In the genomic region with DNA sequence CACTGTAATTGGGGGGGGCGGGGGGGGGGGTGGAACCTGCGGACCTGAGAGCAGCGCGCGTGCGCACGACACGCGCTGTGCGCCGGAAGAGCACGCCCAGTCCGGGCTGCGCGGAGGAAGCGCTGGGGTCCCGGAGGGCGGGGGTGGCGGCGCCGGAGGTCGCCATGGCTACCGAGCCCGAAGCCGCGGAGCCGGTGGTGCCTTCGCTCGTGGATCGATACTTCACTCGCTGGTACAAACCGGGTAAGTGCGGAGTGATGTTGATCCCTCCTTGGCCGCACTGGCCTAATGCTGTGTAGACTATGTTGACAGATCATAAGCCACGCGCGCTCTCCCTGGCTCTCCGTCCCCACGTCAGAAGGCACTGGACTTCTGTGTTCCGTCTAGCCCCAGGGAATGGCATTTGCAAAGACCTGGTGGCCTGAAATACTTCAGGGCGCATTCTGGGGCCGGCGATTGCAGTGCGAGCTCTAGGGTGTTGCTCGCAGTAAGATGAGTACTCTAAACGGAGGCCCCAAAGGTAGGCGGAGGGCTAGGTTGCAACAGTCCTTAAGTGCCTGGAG, we compare ENCODE assay signal across 8 cellular contexts. TPM values are rescaled to one million over a fixed set of nuclear protein-coding genes. Genes with fewer than 3 reads are reported as not detected.
DNase-seq lines count a peak whose midpoint lies in the region; ATAC-seq and TF ChIP-seq lines count a peak whose summit lies in the region.

A gene with protein sequence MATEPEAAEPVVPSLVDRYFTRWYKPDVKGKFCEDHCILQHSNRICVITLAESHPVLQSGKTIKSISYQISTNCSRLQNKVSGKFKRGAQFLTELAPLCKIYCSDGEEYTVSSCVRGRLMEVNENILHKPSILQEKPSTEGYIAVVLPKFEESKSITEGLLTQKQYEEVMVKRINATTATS (plus strand): TSS at position 78 of the 563 bp plus-strand sequence. CDS start 87 bp downstream, at position 165.

- H3K27ac Mint-ChIP-seq in activated naive CD4-positive, alpha-beta T cell treated with anti-CD3 and anti-CD28 coated beads for 36 hours = peak within 1 kb of the TSS; percentile 92

- no peak for TF ChIP-seq EP300 in gastroesophageal sphincter (IDR thresholded peaks at IDR 0.05)

- H3K4me2 ChIP-seq in GM23248 (ENCODE audit: unreplicated experiment) = peak within 1 kb of the TSS; percentile 82

- peak within 1 kb of the TSS; percentile 93 for H3K9ac ChIP-seq in GM23248

- intact Hi-C loops in activated naive CD4-positive, alpha-beta T cell treated with anti-CD3 and anti-CD28 coated beads for 36 hours (cut with micrococcal nuclease) = loop anchor here (1.0 to 5.0 kb wide), 10 partner anchors 48 to 1651 kb away; partner anchors contain the start of genes EPB41L4B, KLF4 and RAD23B

- H3K36me3 ChIP-seq in GM23248 (ENCODE audit: low read depth) (peaks cover 11% of the 10 kb centered on the region), gastroesophageal sphincter (peaks cover 0 to 26% of the 10 kb centered on the region in 2 donors), neutrophil (peaks cover 17% of the 10 kb centered on the region)

- peaks cover 15% of the 10 kb centered on the region for H3F3A ChIP-seq in GM23248 (ENCODE audit: insufficient read depth)

- peak within 1 kb of the TSS; percentile 95 for H3K4me3 Mint-ChIP-seq in activated naive CD4-positive, alpha-beta T cell treated with anti-CD3 and anti-CD28 coated beads for 36 hours

- peak within 1 kb of the TSS; percentile 99 for H3K4me3 ChIP-seq in GM23248
- H3K4me3 ChIP-seq in gastroesophageal sphincter = peak within 1 kb of the TSS; percentile 79 to 90
- peak within 1 kb of the TSS; percentile 71 to 97 for H3K4me3 ChIP-seq in neutrophil (ENCODE audit: low read depth in 1 of 2, low read length in 1 of 2)

- DNase-seq in Daoy (ENCODE audit: low read depth) = peak; percentile 94
- DNase-seq in GM23248 = peak; percentile 93
- DNase-seq in Kasumi-1 (lab: John Stamatoyannopoulos, UW) = peak; percentile 63 to 75
- DNase-seq in SHP77 (lab: John Stamatoyannopoulos, UW) = peak; percentile 48 to 79
- DNase-seq in activated naive CD4-positive, alpha-beta T cell treated with anti-CD3 and anti-CD28 coated beads for 36 hours = peak; percentile 70
- DNase-seq in substantia nigra (lab: John Stamatoyannopoulos, UW) = peak in 44 of 49 donors; percentile 55 to 92 (median 82)

- peak; percentile 95 for ATAC-seq in gastroesophageal sphincter

- H3K27me3 ChIP-seq in GM23248 (replicated peaks; ENCODE audit: insufficient read depth) = no peaks in the 10 kb centered on the region
- no peaks in the 10 kb centered on the region for H3K27me3 ChIP-seq in gastroesophageal sphincter
- H3K27me3 ChIP-seq in neutrophil = no peaks in the 10 kb centered on the region

- peaks cover 25% of the 10 kb centered on the region for H3K4me1 Mint-ChIP-seq in activated naive CD4-positive, alpha-beta T cell treated with anti-CD3 and anti-CD28 coated beads for 36 hours (ENCODE audit: low read depth)

- H3K27me3 Mint-ChIP-seq in activated naive CD4-positive, alpha-beta T cell treated with anti-CD3 and anti-CD28 coated beads for 36 hours (ENCODE audit: low read depth) = no peaks in the 10 kb centered on the region

- no peak for TF ChIP-seq POLR2A in gastroesophageal sphincter (IDR thresholded peaks at IDR 0.05)

- in situ Hi-C loops in GM23248 (cut with MboI) = no loop called here

- H3K9me2 ChIP-seq in GM23248 (ENCODE audit: insufficient read depth) = no peaks in the 10 kb centered on the region

- H3K9me3 ChIP-seq in GM23248 (ENCODE audit: low read depth) = no peaks in the 10 kb centered on the region
- no peaks in the 10 kb centered on the region for H3K9me3 ChIP-seq in gastroesophageal sphincter
- no peaks in the 10 kb centered on the region for H3K9me3 ChIP-seq in neutrophil

- no peaks in the 10 kb centered on the region for H4K20me1 ChIP-seq in GM23248 (ENCODE audit: insufficient read depth)

- peaks cover 18% of the 10 kb centered on the region for H3K4me1 ChIP-seq in GM23248 (ENCODE audit: insufficient read depth)
- H3K4me1 ChIP-seq in gastroesophageal sphincter = peaks cover 7 to 32% (median 7%) of the 10 kb centered on the region in 3 donors
- peaks cover 19 to 22% of the 10 kb centered on the region in 2 experiments for H3K4me1 ChIP-seq in neutrophil (ENCODE audit: control insufficient read depth in 1 of 2, insufficient read depth in 1 of 2, low read depth in 1 of 2, low read length in 1 of 2)

- CTCF ChIA-PET in activated naive CD4-positive, alpha-beta T cell treated with anti-CD3 and anti-CD28 coated beads for 36 hours (lab: Charles Lee) = interaction anchor here (0.7 kb wide), 1 partner anchor 20 kb away, joined by 3 read pairs; no protein-coding TSS in a partner anchor

- peak within 1 kb of the TSS; percentile 99 for H2AFZ ChIP-seq in GM23248

- peak within 1 kb of the TSS; percentile 77 for H3K27ac ChIP-seq in GM23248
- peak within 1 kb of the TSS; percentile 92 to 94 (median 92) for H3K27ac ChIP-seq in gastroesophageal sphincter
- peak within 1 kb of the TSS; percentile 87 for H3K27ac ChIP-seq in neutrophil
- H3K27ac ChIP-seq in substantia nigra (ENCODE audit: low read depth, low read length, poor library complexity, severe bottlenecking) = peak within 1 kb of the TSS; percentile 84

- WGBS in GM23248 (ENCODE audit: low coverage in 1 of 2, low lambda C conversion rate in 2 of 2, missing lambda C conversion rate in 2 of 2), 2 experiments = 2% methylated on average over 42 to 46 of the region's 47 CpGs
- WGBS in gastroesophageal sphincter (ENCODE audit: low coverage in 1 of 2), 2 donors = 0 to 7% methylated on average over 1 to 2 of the region's 47 CpGs

- H3K79me2 ChIP-seq in GM23248 (ENCODE audit: insufficient read depth) = peaks cover 85% of the 10 kb centered on the region

- peaks cover 7% of the 10 kb centered on the region for H3K36me3 Mint-ChIP-seq in activated naive CD4-positive, alpha-beta T cell treated with anti-CD3 and anti-CD28 coated beads for 36 hours (ENCODE audit: low read depth)

- TF ChIP-seq CTCF in gastroesophageal sphincter (IDR thresholded peaks at IDR 0.05) = no peak
- no peak for TF ChIP-seq CTCF in neutrophil (IDR thresholded peaks at IDR 0.05)

- no peaks in the 10 kb centered on the region for H3K9me3 Mint-ChIP-seq in activated naive CD4-positive, alpha-beta T cell treated with anti-CD3 and anti-CD28 coated beads for 36 hours

RNA-seq across cellular contexts. Expression of the gene that starts here (rescaled TPM):
- 12.2 and 24.1 TPM in 2 replicates for total RNA-seq in Daoy (2014; rRNA removed; shearing (Covaris generic))
- total RNA-seq in GM23248 (2014; rRNA removed; shearing (Covaris generic)) = 10.4 and 12.9 TPM in 2 replicates
- 24.5 and 28.8 TPM in 2 replicates for polyA plus RNA-seq in GM23248 (2016; fragmentation: Nextera tagmentation; extraction: Ambion mirVana)
- 10 to 100 TPM; 10.7 to 11.2 TPM for total RNA-seq in activated naive CD4-positive, alpha-beta T cell treated with anti-CD3 and anti-CD28 coated beads for 36 hours
- 10 to 100 TPM in 2 of 4 donors, 1 to 10 TPM in 2; 7.1 to 28.1 (median 9.5) TPM for total RNA-seq in gastroesophageal sphincter

Comparison
In these comparisons a context has a peak if more than half of its experiments do, and no peak if none do; other contexts are left out.
1. Peak in every context shown above with its lines: DNase-seq, ATAC-seq, H3K4me3 ChIP-seq and H3K27ac ChIP-seq.